7 cellular contexts compared by ENCODE assay signal in genomic region chr20:53899351-53900167, GRCh38.
A peak's percentile ranks its signal among the peaks of the same experiment; 100 is the strongest.
DNase-seq lines count a peak whose midpoint lies in the region; ATAC-seq, FAIRE-seq and TF ChIP-seq lines count a peak whose summit lies in the region.

No MANE protein-coding gene starts in this region.

- no peaks in the 10 kb centered on the region for H3K36me3 ChIP-seq in colonic mucosa

- H3K36me3 Mint-ChIP-seq in neural crest cell (ENCODE audit: low read depth), result no peaks in the 10 kb centered on the region

- TF ChIP-seq CTCF in colonic mucosa (IDR thresholded peaks at IDR 0.05) (no peak), neural crest cell (conservative IDR thresholded peaks at IDR 0.05) (no peak)

- H3K4me3 Mint-ChIP-seq in neural crest cell, result no peak overlapping the region

- H3K4me3 ChIP-seq in colonic mucosa, result no peak overlapping the region

- intact Hi-C loops in colonic mucosa (cut with DNase I), result no loop called here

- H3K9me3 ChIP-seq in colonic mucosa, result no peaks in the 10 kb centered on the region

- peak overlapping the region in 1 of 2 donors; percentile 19 for H3K9ac ChIP-seq in colonic mucosa (ENCODE audit: low read depth in 2 of 2, low read length in 2 of 2)

- peaks cover 32% of the 10 kb centered on the region for H3K4me1 Mint-ChIP-seq in neural crest cell

- peak; percentile 70 for FAIRE-seq in urothelium cell line (lab: Jason Lieb, UNC)

- peak; percentile 72 for DNase-seq in NCI-H2227 (lab: John Stamatoyannopoulos, UW; ENCODE audit: unreplicated experiment)
- peak; percentile 63 for DNase-seq in colonic mucosa
- DNase-seq in neural crest cell (ENCODE audit: low read depth, low spot score), result no peak
- peak; percentile 93 for DNase-seq in urothelium cell line (ENCODE audit: low spot score)

- no peaks in the 10 kb centered on the region for H3K9me3 Mint-ChIP-seq in neural crest cell

- H3K27ac ChIP-seq in colonic mucosa, result peak overlapping the region; percentile 70

- H3K4me1 ChIP-seq in colonic mucosa, result peaks cover 11% of the 10 kb centered on the region

- peak; percentile 83 for ATAC-seq in GM18867 (IDR thresholded peaks at IDR 0.05; ENCODE audit: unreplicated experiment)
- ATAC-seq in HG03039 (IDR thresholded peaks at IDR 0.05; ENCODE audit: unreplicated experiment), result peak; percentile 51
- peak; percentile 84 to 91 for ATAC-seq in activated CD4-positive, CD25-positive, alpha-beta regulatory T cell treated with anti-CD3 and anti-CD28 coated beads, Interleukin-2, amount 50 U/mL, for 24 hours

- no peaks in the 10 kb centered on the region for H3K27me3 Mint-ChIP-seq in neural crest cell (ENCODE audit: low read depth)

- H3K27me3 ChIP-seq in colonic mucosa, result no peaks in the 10 kb centered on the region

- H3K27ac Mint-ChIP-seq in neural crest cell (ENCODE audit: unreplicated experiment), result peak overlapping the region; percentile 52
